In genomic region chr15:58444658-58445332, GRCh38 we compare ENCODE assay signal across 1 cellular context.
TF ChIP-seq lines count a peak whose summit lies in the region.

No MANE protein-coding gene starts in this region.

TF ChIP-seq in WTC11, 78 proteins besides CTCF, POLR2A, EP300 and RAD21 (continued from another document):
- TF ChIP-seq PREB (CRISPR knock-in tag; IDR thresholded peaks at IDR 0.05; ENCODE audit: borderline replicate concordance) (no peak), HMGXB4 (CRISPR knock-in tag; IDR thresholded peaks at IDR 0.05) (no peak), NR3C1 (CRISPR knock-in tag; conservative IDR thresholded peaks at IDR 0.05; ENCODE audit: low read depth) (no peak), TEAD4 (CRISPR knock-in tag; IDR thresholded peaks at IDR 0.05) (no peak), ZNF281 (CRISPR knock-in tag; IDR thresholded peaks at IDR 0.05) (no peak)
